In the genomic region with DNA sequence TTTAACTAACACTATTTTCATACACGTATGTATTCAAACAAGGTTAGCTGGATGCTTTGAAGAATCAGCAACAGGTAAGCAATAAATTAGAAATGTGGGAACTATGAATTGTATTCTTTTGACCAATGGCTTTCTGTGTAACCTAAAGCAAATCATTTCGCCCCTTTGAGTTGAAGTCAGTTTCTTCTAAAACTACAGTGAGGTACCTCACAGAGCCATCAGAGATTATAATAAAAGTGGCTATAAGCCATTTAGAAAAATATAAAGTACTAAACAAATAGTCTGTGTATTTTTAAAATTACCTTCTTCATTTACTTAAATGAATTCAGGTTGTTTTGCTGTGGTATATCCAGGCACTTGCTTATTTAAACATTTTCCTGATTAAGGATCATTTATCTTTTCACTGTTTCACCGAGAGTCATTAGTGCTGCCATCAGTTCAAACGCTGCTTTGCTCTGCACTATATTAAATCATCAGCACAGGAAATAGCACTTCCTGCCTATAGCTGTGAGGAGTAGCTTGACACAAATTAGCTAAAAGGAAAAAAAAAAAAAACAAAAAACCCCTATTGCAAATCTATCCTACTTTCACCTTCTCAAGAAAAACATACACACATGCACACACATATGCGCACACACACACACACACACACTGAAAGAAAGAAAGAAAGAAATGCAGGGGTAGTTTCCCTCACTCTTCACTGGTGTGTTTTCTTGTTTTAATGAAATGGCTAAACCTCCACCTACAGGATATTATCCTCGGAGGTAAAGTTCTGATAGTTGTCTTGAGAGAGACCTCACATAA, we compare ENCODE assay signal across 10 cellular contexts. TPM values are rescaled to one million over a fixed set of nuclear protein-coding genes. Genes with fewer than 3 reads are reported as not detected.
DNase-seq lines count a peak whose midpoint lies in the region; ATAC-seq and TF ChIP-seq lines count a peak whose summit lies in the region.
"Had no signal": no experiment of that assay in that cellular context is flagged by ENCODE, and none has a peak within 500 bp of the region (broad histone marks: within the 10 kb centered on the region; RNA-seq: fewer than 3 reads in every experiment).

No MANE protein-coding gene starts in this region.

- H3K4me1 ChIP-seq in DND-41 (ENCODE audit: insufficient read depth, low read length): peaks cover 20% of the 10 kb centered on the region
- peaks cover 0 to 6% of the 10 kb centered on the region in 2 experiments for H3K4me1 ChIP-seq in trophoblast cell (ENCODE audit: control insufficient read depth in 1 of 2, insufficient read depth in 2 of 2, low read length in 2 of 2)

- peak overlapping the region; percentile 93 for H3K27ac Mint-ChIP-seq in activated naive CD4-positive, alpha-beta T cell treated with anti-CD3 and anti-CD28 coated beads, Interleukin-2, amount 50 U/mL, for 24 hours

- no peak overlapping the region for H2BK12ac ChIP-seq in trophoblast cell (ENCODE audit: low read length)

- no peak overlapping the region for H4K91ac ChIP-seq in trophoblast cell (ENCODE audit: low read depth, low read length)

- no peaks in the 10 kb centered on the region for H3K36me3 ChIP-seq in DND-41 (ENCODE audit: insufficient read depth, low read length)
- no peaks in the 10 kb centered on the region for H3K36me3 ChIP-seq in trophoblast cell (ENCODE audit: control insufficient read depth in 1 of 2, insufficient read depth in 2 of 2, low read length in 2 of 2)

- H3K9me3 Mint-ChIP-seq in activated naive CD4-positive, alpha-beta T cell treated with anti-CD3 and anti-CD28 coated beads, Interleukin-2, amount 50 U/mL, for 24 hours: no peaks in the 10 kb centered on the region

- no peaks in the 10 kb centered on the region for H4K20me1 ChIP-seq in DND-41 (ENCODE audit: insufficient read depth, low read length)

- no peak overlapping the region for H3K18ac ChIP-seq in trophoblast cell (ENCODE audit: low read length)

- H3K79me2 ChIP-seq in DND-41 (ENCODE audit: insufficient read depth, low read length) (no peaks in the 10 kb centered on the region), trophoblast cell (ENCODE audit: control insufficient read depth, insufficient read depth, low read length, poor library complexity) (no peaks in the 10 kb centered on the region)

- peak; percentile 100 for ATAC-seq in DND-41 (ENCODE audit: insufficient read depth, low read depth)
- ATAC-seq in GM19452 (IDR thresholded peaks at IDR 0.05; ENCODE audit: unreplicated experiment): peak; percentile 89
- ATAC-seq in HG03439 (IDR thresholded peaks at IDR 0.05; ENCODE audit: unreplicated experiment): peak; percentile 85
- ATAC-seq in left ventricle myocardium superior: no peak
- ATAC-seq: HCT116 had no signal

- peak; percentile 21 for TF ChIP-seq CTCF in DND-41 (IDR thresholded peaks at IDR 0.05; ENCODE audit: borderline replicate concordance, extremely low read depth, low read length, poor library complexity, severe bottlenecking)

- DNase-seq in DND-41 (peak; percentile 52), left ventricle myocardium superior (no peak), HuH-7.5 (ENCODE audit: low spot score) (no peak), trophoblast cell (no peak), ACHN (no peak)

- no peak overlapping the region for H4K8ac ChIP-seq in trophoblast cell (ENCODE audit: low read depth, low read length)

- H4K12ac ChIP-seq in trophoblast cell (ENCODE audit: low read depth, low read length): no peak overlapping the region

- H3K4me3 ChIP-seq in DND-41 (ENCODE audit: low read depth in 1 of 2, low read length in 2 of 2): peak overlapping the region in 1 of 2 experiments; percentile 52; a peak in 3 of 4 replicates
- H3K4me3 ChIP-seq in trophoblast cell (ENCODE audit: low read depth, low read length): no peak overlapping the region
- H3K4me3 ChIP-seq: skin epidermis had no signal

- H3K4me2 ChIP-seq in DND-41 (ENCODE audit: insufficient read depth, low read length): peak overlapping the region; percentile 68
- H3K4me2 ChIP-seq in trophoblast cell (ENCODE audit: low read length): no peak overlapping the region

- no peak overlapping the region for H2BK5ac ChIP-seq in trophoblast cell (ENCODE audit: low read depth, low read length, poor library complexity)

- no peak overlapping the region for H3K14ac ChIP-seq in trophoblast cell (ENCODE audit: low read length)

- H3K27me3 ChIP-seq in DND-41 (ENCODE audit: insufficient read depth, low read length, poor library complexity) (no peaks in the 10 kb centered on the region), trophoblast cell (ENCODE audit: insufficient read depth, low read length) (no peaks in the 10 kb centered on the region)

- H3K4me3 Mint-ChIP-seq in activated naive CD4-positive, alpha-beta T cell treated with anti-CD3 and anti-CD28 coated beads, Interleukin-2, amount 50 U/mL, for 24 hours: peak overlapping the region; percentile 69

- in situ Hi-C loops in ACHN (cut with HindIII; ENCODE audit: low pct_ligation_motif_present, low pct_unique_long_range_greater_than_20kb, low sequenced_read_pairs): no loop called here

- no peak overlapping the region for H3K23ac ChIP-seq in trophoblast cell (ENCODE audit: low read length)

- H3K4ac ChIP-seq in trophoblast cell (ENCODE audit: low read depth, low read length): no peak overlapping the region

- H3K9ac ChIP-seq in DND-41 (ENCODE audit: low read depth, low read length) (peak overlapping the region; percentile 56), trophoblast cell (ENCODE audit: low read length) (no peak overlapping the region)

- H3K27me3 Mint-ChIP-seq in activated naive CD4-positive, alpha-beta T cell treated with anti-CD3 and anti-CD28 coated beads, Interleukin-2, amount 50 U/mL, for 24 hours: no peaks in the 10 kb centered on the region

- H3K79me1 ChIP-seq in trophoblast cell (ENCODE audit: low read length): peaks cover 9% of the 10 kb centered on the region

- H3K9me3 ChIP-seq in DND-41 (ENCODE audit: insufficient read depth, low read length, severe bottlenecking) (no peaks in the 10 kb centered on the region), trophoblast cell (ENCODE audit: insufficient read depth, low read depth, low read length) (no peaks in the 10 kb centered on the region)

- intact Hi-C loops in left ventricle myocardium superior (cut with micrococcal nuclease): no loop called here

- no peak overlapping the region for H2BK120ac ChIP-seq in trophoblast cell (ENCODE audit: insufficient read depth, low read length, poor library complexity)

- H3K27ac ChIP-seq in DND-41 (ENCODE audit: low read length) (peak overlapping the region; percentile 94), trophoblast cell (ENCODE audit: low read depth, low read length) (no peak overlapping the region)

- peaks cover 4% of the 10 kb centered on the region for H3K36me3 Mint-ChIP-seq in activated naive CD4-positive, alpha-beta T cell treated with anti-CD3 and anti-CD28 coated beads, Interleukin-2, amount 50 U/mL, for 24 hours

- WGBS in trophoblast cell (ENCODE audit: extremely low coverage, insufficient coverage, insufficient read length): no CpG with 5 or more reads among the region's 6 CpGs

- no peak overlapping the region for H2AK5ac ChIP-seq in trophoblast cell (ENCODE audit: low read length)

- peak overlapping the region; percentile 92 for H2AFZ ChIP-seq in DND-41 (ENCODE audit: low read depth, low read length)
- no peak overlapping the region for H2AFZ ChIP-seq in trophoblast cell (ENCODE audit: insufficient read depth, low read length, poor library complexity)

- peaks cover 48% of the 10 kb centered on the region for H3K4me1 Mint-ChIP-seq in activated naive CD4-positive, alpha-beta T cell treated with anti-CD3 and anti-CD28 coated beads, Interleukin-2, amount 50 U/mL, for 24 hours

RNA-seq across cellular contexts. Expression of a gene that starts 39.8 kb away (rescaled TPM):
- total RNA-seq in left ventricle myocardium superior: 21.9 TPM
- polyA plus RNA-seq in trophoblast cell (2013): 36.7 and 38.1 TPM in 2 replicates
